Comparison of ENCODE assay signal across 12 cellular contexts in the genomic region with DNA sequence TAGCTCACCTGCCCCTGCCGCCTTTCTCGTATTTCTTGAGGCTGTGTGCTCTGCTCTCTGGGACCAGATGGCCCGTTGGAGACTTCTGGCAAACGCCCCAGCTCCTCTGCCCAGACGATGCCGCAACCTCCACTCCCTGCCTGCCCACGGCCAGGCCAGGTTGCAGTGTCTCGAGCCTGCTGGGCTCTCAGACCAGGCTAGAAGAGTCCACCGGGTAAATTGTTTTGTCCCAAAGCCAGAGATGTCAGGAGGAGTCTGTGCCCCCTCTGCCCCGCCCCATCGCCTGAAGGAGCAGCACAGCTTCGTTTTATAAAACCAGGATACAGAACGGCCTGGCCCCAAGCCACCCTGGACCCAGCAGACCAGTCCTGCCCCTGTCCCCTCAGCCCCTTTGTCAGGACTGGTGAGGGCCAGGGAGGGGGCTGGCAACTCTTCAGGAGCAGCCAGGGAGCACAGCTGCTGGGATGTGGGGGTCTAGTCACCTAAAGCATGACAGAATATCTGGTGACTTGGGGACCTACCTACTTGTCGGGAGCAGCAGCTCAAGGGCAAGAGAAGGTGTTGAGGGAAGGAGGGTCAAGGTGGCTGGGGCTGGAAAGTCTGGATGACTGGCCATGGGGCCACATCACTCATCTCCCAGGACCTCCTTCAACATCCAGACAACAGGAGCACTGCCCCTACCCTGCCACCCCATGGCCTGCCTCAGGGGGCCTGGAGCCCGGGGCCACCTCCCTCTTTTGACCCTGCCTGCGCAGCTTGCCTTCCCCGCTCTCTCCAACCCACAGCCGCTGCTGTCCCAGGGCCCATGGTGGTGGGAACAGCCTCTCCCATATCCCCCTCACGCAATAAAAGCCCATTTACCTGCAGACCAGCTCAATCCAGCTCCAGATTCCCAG. TPM values are rescaled to one million over a fixed set of nuclear protein-coding genes. Genes with fewer than 3 reads are reported as not detected.
DNase-seq lines count a peak whose midpoint lies in the region; ATAC-seq, FAIRE-seq and TF ChIP-seq lines count a peak whose summit lies in the region.
"Had no signal": no experiment of that assay in that cellular context is flagged by ENCODE, and none has a peak within 500 bp of the region (broad histone marks: within the 10 kb centered on the region; RNA-seq: fewer than 3 reads in every experiment).

No MANE protein-coding gene starts in this region.

- no peak for TF ChIP-seq EP300 in A549 (IDR thresholded peaks at IDR 0.05)

- no peak for TF ChIP-seq POLR2A in A549 (IDR thresholded peaks at IDR 0.05; ENCODE audit: low read length)

- peak overlapping the region in 1 of 2 experiments; percentile 29; a peak in 1 of 6 replicates for H3K27ac ChIP-seq in A549
- no peak overlapping the region for H3K27ac ChIP-seq in CD8-positive, alpha-beta T cell (ENCODE audit: low read depth, low read length)
- peak overlapping the region; percentile 24 for H3K27ac ChIP-seq in SJCRH30
- H3K27ac ChIP-seq in MM.1S (ENCODE audit: low read length), result no peak overlapping the region

- H3K9me3 ChIP-seq in A549 (no peaks in the 10 kb centered on the region), SJCRH30 (replicated peaks) (no peaks in the 10 kb centered on the region), MM.1S (replicated peaks; ENCODE audit: insufficient read depth, low read length) (no peaks in the 10 kb centered on the region)
- H3K9me3 ChIP-seq in CD8-positive, alpha-beta T cell (ENCODE audit: low read length), result no peaks in the 10 kb centered on the region

- POLR2A ChIA-PET in A549 (lab: Yijun Ruan, JAX), result no interaction called here
- POLR2A ChIA-PET in CD8-positive, alpha-beta T cell (lab: Charles Lee), result interaction anchor here (0.9 to 2.0 kb wide), 4 partner anchors 11 to 34 kb away, joined by 3 to 6 read pairs (median 4); partner anchors contain the start of gene LBR

- H3K4me1 ChIP-seq in A549 (peaks cover 45% of the 10 kb centered on the region), SJCRH30 (peaks cover 63% of the 10 kb centered on the region), MM.1S (ENCODE audit: low read length) (peaks cover 2% of the 10 kb centered on the region; the same call in 1 of the 2 replicates)
- peaks cover 38% of the 10 kb centered on the region for H3K4me1 ChIP-seq in CD8-positive, alpha-beta T cell (ENCODE audit: insufficient read depth, low read length)

- ATAC-seq in A549 (peak in 1 of 2 experiments; percentile 17; a peak in 3 of 6 replicates), HG03045 (IDR thresholded peaks at IDR 0.05; ENCODE audit: unreplicated experiment) (no peak)
- ATAC-seq in CD8-positive, alpha-beta T cell, result no peak

- no peaks in the 10 kb centered on the region for H3K9me2 ChIP-seq in MM.1S (replicated peaks; ENCODE audit: insufficient read depth, low read length)

- no peaks in the 10 kb centered on the region for H3F3A ChIP-seq in MM.1S (ENCODE audit: insufficient read depth, low read length)

- TF ChIP-seq CTCF in A549 (IDR thresholded peaks at IDR 0.05), result no peak
- no peak for TF ChIP-seq CTCF in CD8-positive, alpha-beta T cell (IDR thresholded peaks at IDR 0.05)
- no peak for TF ChIP-seq CTCF in MM.1S (IDR thresholded peaks at IDR 0.05; ENCODE audit: low read length)
- no peak for TF ChIP-seq CTCF in endothelial cell (IDR thresholded peaks at IDR 0.05; ENCODE audit: unreplicated experiment)

- H4K20me1 ChIP-seq in MM.1S (ENCODE audit: insufficient read depth, low read length), result no peaks in the 10 kb centered on the region

- no peaks in the 10 kb centered on the region for H3K79me2 ChIP-seq in MM.1S (ENCODE audit: low read length)

- H3K9ac ChIP-seq in MM.1S (ENCODE audit: low read length), result no peak overlapping the region

- TF ChIP-seq RAD21 in A549 (conservative IDR thresholded peaks at IDR 0.05 in 1 of 2, IDR thresholded peaks at IDR 0.05 in 1 of 2), result no peak

- H3K36me3 ChIP-seq in CD8-positive, alpha-beta T cell (ENCODE audit: insufficient read depth, low read length), result no peaks in the 10 kb centered on the region
- no peaks in the 10 kb centered on the region for H3K36me3 ChIP-seq in SJCRH30
- H3K36me3 ChIP-seq in MM.1S (replicated peaks; ENCODE audit: insufficient read depth, low read length), result no peaks in the 10 kb centered on the region

- peaks cover 43% of the 10 kb centered on the region for H3K4me1 Mint-ChIP-seq in CD8-positive, alpha-beta T cell (ENCODE audit: low read depth)
- peaks cover 19% of the 10 kb centered on the region for H3K4me1 Mint-ChIP-seq in endothelial cell (ENCODE audit: unreplicated experiment)

- intact Hi-C loops in CD8-positive, alpha-beta T cell (cut with DNase I, micrococcal nuclease), result no loop called here

- DNase-seq in A549 (ENCODE audit: low read depth in 1 of 2, low spot score in 1 of 2) (no peak), SJCRH30 (peak in 1 of 2 experiments; percentile 41), mesenteric fat pad (ENCODE audit: low spot score) (peak; percentile 83), MM.1S (no peak), SKM-1 (lab: John Stamatoyannopoulos, UW; ENCODE audit: unreplicated experiment) (no peak), endothelial cell (ENCODE audit: low spot score) (no peak)
- no peak for DNase-seq in CD8-positive, alpha-beta T cell
- DNase-seq: amniotic stem cell, NCI-H187 treated with DMSO at 0.1 percent for 48 hours had no signal

- peak overlapping the region; percentile 32 for H3K27ac Mint-ChIP-seq in CD8-positive, alpha-beta T cell
- no peak overlapping the region for H3K27ac Mint-ChIP-seq in endothelial cell (ENCODE audit: unreplicated experiment)

- no peak overlapping the region for H3K4me3 Mint-ChIP-seq in CD8-positive, alpha-beta T cell
- H3K4me3 Mint-ChIP-seq in endothelial cell (ENCODE audit: unreplicated experiment), result no peak overlapping the region
- H3K4me3 Mint-ChIP-seq: stimulated activated naive CD8-positive, alpha-beta T cell treated with anti-CD3 and anti-CD28 coated beads, Interleukin-15, Interleukin-2, amounts not matched to agents 100 ng/mL and 50 ng/mL, for 24 hours had no signal

- H3K27me3 Mint-ChIP-seq in CD8-positive, alpha-beta T cell (ENCODE audit: low read depth), result no peaks in the 10 kb centered on the region
- peaks cover 6% of the 10 kb centered on the region for H3K27me3 Mint-ChIP-seq in endothelial cell (ENCODE audit: unreplicated experiment)
- H3K27me3 Mint-ChIP-seq: stimulated activated naive CD8-positive, alpha-beta T cell treated with anti-CD3 and anti-CD28 coated beads, Interleukin-15, Interleukin-2, amounts not matched to agents 100 ng/mL and 50 ng/mL, for 24 hours had no signal

- no peak for FAIRE-seq in A549 (lab: Jason Lieb, UNC)
- FAIRE-seq: endothelial cell of umbilical vein had no signal

- WGBS in A549 (ENCODE audit: missing lambda C conversion rate), result 77% methylated on average over 19 of the region's 19 CpGs

- H3K4me3 ChIP-seq in A549, result no peak overlapping the region
- no peak overlapping the region for H3K4me3 ChIP-seq in CD8-positive, alpha-beta T cell (ENCODE audit: low read depth, low read length)
- peak overlapping the region; percentile 1; the same call in 1 of the 2 replicates for H3K4me3 ChIP-seq in SJCRH30
- H3K4me3 ChIP-seq in MM.1S (ENCODE audit: low read length), result no peak overlapping the region

- no peaks in the 10 kb centered on the region for H3K9me3 Mint-ChIP-seq in CD8-positive, alpha-beta T cell
- H3K9me3 Mint-ChIP-seq in endothelial cell (ENCODE audit: unreplicated experiment), result no peaks in the 10 kb centered on the region
- H3K9me3 Mint-ChIP-seq: stimulated activated naive CD8-positive, alpha-beta T cell treated with anti-CD3 and anti-CD28 coated beads, Interleukin-15, Interleukin-2, amounts not matched to agents 100 ng/mL and 50 ng/mL, for 24 hours had no signal

- no peaks in the 10 kb centered on the region for H3K36me3 Mint-ChIP-seq in CD8-positive, alpha-beta T cell
- no peaks in the 10 kb centered on the region for H3K36me3 Mint-ChIP-seq in endothelial cell (ENCODE audit: low read depth, unreplicated experiment)

- no peaks in the 10 kb centered on the region for H3K27me3 ChIP-seq in CD8-positive, alpha-beta T cell (ENCODE audit: insufficient read depth, low read length)
- no peaks in the 10 kb centered on the region for H3K27me3 ChIP-seq in SJCRH30
- no peaks in the 10 kb centered on the region for H3K27me3 ChIP-seq in MM.1S (replicated peaks; ENCODE audit: insufficient read depth, low read length)

- CTCF ChIA-PET in A549 (lab: Yijun Ruan, JAX), result interaction anchor here (0.6 to 13.1 kb wide), 8 partner anchors 11 to 513 kb away, joined by 3 to 138 read pairs (median 3); no protein-coding TSS in a partner anchor
- CTCF ChIA-PET in CD8-positive, alpha-beta T cell (lab: Charles Lee), result interaction anchor here (1.2 to 2.6 kb wide), 4 partner anchors 13 to 34 kb away, joined by 3 to 24 read pairs (median 12); partner anchors contain the start of gene LBR

- H3K4me2 ChIP-seq in A549, result peak overlapping the region; percentile 65; the same call in 1 of the 3 replicates
- H3K4me2 ChIP-seq in MM.1S (ENCODE audit: low read depth, low read length), result no peak overlapping the region

- no peak overlapping the region for H2AFZ ChIP-seq in MM.1S (ENCODE audit: low read length)

TF ChIP-seq in A549, 52 proteins besides CTCF, POLR2A, EP300 and RAD21 (continues in another document):
- TF ChIP-seq CHD2 (IDR thresholded peaks at IDR 0.05; ENCODE audit: low read length, partially characterized antibody), result no peak
- TF ChIP-seq TFCP2L1 (CRISPR knock-in tag; IDR thresholded peaks at IDR 0.05), result no peak
- TF ChIP-seq CBX2 (IDR thresholded peaks at IDR 0.05; ENCODE audit: borderline replicate concordance, low read depth), result no peak
- TF ChIP-seq ZC3H11A (IDR thresholded peaks at IDR 0.05), result no peak
- no peak for TF ChIP-seq KDM1A (IDR thresholded peaks at IDR 0.05; ENCODE audit: low read depth)
- TF ChIP-seq USF2 (IDR thresholded peaks at IDR 0.05), result no peak

RNA-seq across cellular contexts. Expression of gene LBR, which starts 33.9 kb away (rescaled TPM):
- polyA plus RNA-seq in A549 (2011; rRNA removed), result 54.6 and 68.7 TPM in 2 replicates
- 20.9 and 26.8 TPM in 2 replicates for polyA plus RNA-seq in A549 (2012; cell fraction: cytosol; rRNA removed)
- 26.0 and 49.8 TPM in 2 replicates for polyA plus RNA-seq in A549 (2012; cell fraction: nucleus; rRNA removed)
- 39.2 to 40.8 TPM (median 39.8 TPM) in 3 replicates for polyA plus RNA-seq in A549 (2017; fragmentation: RNase III; extraction: RNeasy Plus Mini Kit Qiagen cat#74134 plus additional on column Dnase treatment)
- 50.6 and 60.7 TPM in 2 replicates for polyA minus RNA-seq in A549 (2011; rRNA and poly(A)+ RNA removed)
- total RNA-seq in CD8-positive, alpha-beta T cell, result 100 to 1,000 TPM; 105 TPM
- 145 TPM in 2 replicates for total RNA-seq in SJCRH30 (2014; rRNA removed; shearing (Covaris generic))
- 55.3 TPM for total RNA-seq in mesenteric fat pad
- total RNA-seq in endothelial cell (ENCODE audit: unreplicated experiment), result 178 TPM
